19 cellular contexts compared by ENCODE assay signal in the genomic region with DNA sequence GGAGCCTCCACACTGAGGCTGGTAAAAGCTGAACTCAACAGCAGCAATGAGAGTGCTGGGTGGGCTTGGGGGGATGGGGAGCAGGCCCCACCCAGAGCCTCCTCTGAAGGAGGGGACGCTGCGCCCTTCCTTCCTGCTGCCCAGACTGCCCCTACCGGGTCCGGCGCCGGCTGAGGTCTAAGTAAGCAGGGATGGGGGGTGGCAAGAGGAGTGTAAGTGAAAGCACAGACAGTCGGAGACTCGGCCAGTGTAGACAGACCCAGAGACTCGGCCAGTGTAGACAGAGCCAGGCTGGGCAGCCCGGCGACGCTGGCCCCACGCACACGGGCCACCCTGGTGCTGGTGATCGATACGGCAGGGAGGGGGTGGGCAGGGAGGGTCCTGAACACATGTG. TPM values are rescaled to one million over a fixed set of nuclear protein-coding genes. Genes with fewer than 3 reads are reported as not detected.
DNase-seq lines count a peak whose midpoint lies in the region; ATAC-seq, FAIRE-seq and TF ChIP-seq lines count a peak whose summit lies in the region.
"Had no signal": no experiment of that assay in that cellular context is flagged by ENCODE, and none has a peak within 500 bp of the region (broad histone marks: within the 10 kb centered on the region; RNA-seq: fewer than 3 reads in every experiment).

No MANE protein-coding gene starts in this region.

- H3K36me3 Mint-ChIP-seq in brain = no peaks in the 10 kb centered on the region
- H3K36me3 Mint-ChIP-seq: CD8-positive, alpha-beta memory T cell had no signal

- H3K4me3 ChIP-seq in heart left ventricle (no peak overlapping the region), right atrium auricular region (no peak overlapping the region)

- H3K9me3 ChIP-seq in heart left ventricle = no peaks in the 10 kb centered on the region
- H3K9me3 ChIP-seq in right atrium auricular region = no peaks in the 10 kb centered on the region

- H3K4me1 ChIP-seq in heart left ventricle (peaks cover 0 to 20% (median 0%) of the 10 kb centered on the region in 12 donors), right atrium auricular region (peaks cover 0 to 13% of the 10 kb centered on the region in 2 donors)

- no peaks in the 10 kb centered on the region for H3K9me3 Mint-ChIP-seq in brain

- no peak for TF ChIP-seq POLR2A in heart left ventricle (IDR thresholded peaks at IDR 0.05)
- TF ChIP-seq POLR2A in GM12892 (IDR thresholded peaks at IDR 0.05; ENCODE audit: low read depth, low read length) = 0 out of 2 replicates have a peak, but pooled peaks have one; percentile 0

- H3K4me1 Mint-ChIP-seq in brain = peaks cover 29% of the 10 kb centered on the region

- H3K27ac Mint-ChIP-seq in brain = peak overlapping the region in 3 of 5 experiments; percentile 21 to 79 (median 51)

- FAIRE-seq in GM12892 (lab: Jason Lieb, UNC) = no peak
- FAIRE-seq: H1 had no signal

- peaks cover 9% of the 10 kb centered on the region for H3K27me3 Mint-ChIP-seq in brain

- DNase-seq in heart left ventricle (peak in 3 of 5 donors; percentile 11 to 51 (median 14)), right atrium auricular region (ENCODE audit: low spot score) (no peak), GM12892 (ENCODE audit: insufficient read length) (no peak), posterior vena cava (ENCODE audit: low spot score) (peak; percentile 74), epidermal melanocyte (ENCODE audit: insufficient read length, low spot score) (no peak), COLO668 (lab: John Stamatoyannopoulos, UW; ENCODE audit: unreplicated experiment) (no peak)
- no peak for DNase-seq in stimulated activated CD4-positive, alpha-beta T cell treated with anti-CD3 and anti-CD28 coated beads, Interleukin-4, amount 100 ng/mL, for 4 hours
- DNase-seq: ACHN, KBM-7, NCI-H1048, NCI-H1694 treated with DMSO at 0.1 percent for 48 hours, NCI-H446, NCI-H774, SIG-M5 had no signal

- no peak for ATAC-seq in heart left ventricle
- ATAC-seq: Panc1 had no signal

- peaks cover 0 to 11% (median 0%) of the 10 kb centered on the region in 9 donors for H3K27me3 ChIP-seq in heart left ventricle
- no peaks in the 10 kb centered on the region for H3K27me3 ChIP-seq in right atrium auricular region

- H3K27ac ChIP-seq in heart left ventricle (no peak overlapping the region), right atrium auricular region (no peak overlapping the region)

- H3K36me3 ChIP-seq in heart left ventricle (peaks cover 0 to 16% (median 3%) of the 10 kb centered on the region in 9 donors), right atrium auricular region (peaks cover 10% of the 10 kb centered on the region)

- TF ChIP-seq CTCF in heart left ventricle (IDR thresholded peaks at IDR 0.05) (no peak), right atrium auricular region (IDR thresholded peaks at IDR 0.05) (no peak), brain (conservative IDR thresholded peaks at IDR 0.05) (no peak)

- no peak overlapping the region for H3K4me3 Mint-ChIP-seq in brain

- WGBS in heart left ventricle, 4 donors = 86 to 95% (median 92%) methylated on average over 9 to 16 of the region's 16 CpGs

- intact Hi-C loops in heart left ventricle (cut with DNase I) (no loop called here), posterior vena cava (cut with DNase I) (loop anchor here in 1 of 2 donors (5.0 kb wide), 1 partner anchor 396 kb away; a partner anchor contains a TSS)

RNA-seq across cellular contexts. Expression of a gene that starts 7.4 kb away (rescaled TPM):
- total RNA-seq in heart left ventricle = not detected
- polyA plus RNA-seq in heart left ventricle = not detected
- total RNA-seq in right atrium auricular region = not detected
- not detected for polyA plus RNA-seq in GM12892 (2012; ENCODE audit: missing spikeins)
- 0.15 TPM for polyA plus RNA-seq in brain (ENCODE audit: insufficient read depth, low read depth, low replicate concordance)
- total RNA-seq in posterior vena cava = not detected
- total RNA-seq: CD8-positive, alpha-beta memory T cell; HT1080 had no signal
- polyA plus RNA-seq: CD8-positive, alpha-beta memory T cell had no signal

RNA-seq across cellular contexts. Expression of a gene that starts 10.6 kb away (rescaled TPM):
- total RNA-seq in heart left ventricle = 10 to 100 TPM in 8 of 9 donors, 1 to 10 TPM in 1; 7.5 to 21.0 (median 12.6) TPM
- polyA plus RNA-seq in heart left ventricle = 10 to 100 TPM; 17.3 to 22.1 TPM
- total RNA-seq in right atrium auricular region = 10 to 100 TPM; 16.2 to 26.2 TPM
- 16.7 TPM for polyA plus RNA-seq in GM12892 (2012; ENCODE audit: missing spikeins)
- polyA plus RNA-seq in brain (ENCODE audit: insufficient read depth, low read depth, low replicate concordance) = 145 TPM
- total RNA-seq in posterior vena cava = 10 to 100 TPM; 47.6 to 55.5 TPM

RNA-seq across cellular contexts. Expression of a gene that starts 25.4 kb away (rescaled TPM):
- total RNA-seq in heart left ventricle (1 to 10 TPM in 8 of 9 donors, under 1 TPM in 1; 0.81 to 5.5 (median 2.7) TPM), right atrium auricular region (1 to 10 TPM in 1 of 2 donors, under 1 TPM in 1; 0.94 to 3.4 TPM), posterior vena cava (1 to 10 TPM; 2.0 to 2.7 TPM)
- polyA plus RNA-seq in heart left ventricle (1 to 10 TPM in 1 of 2 donors, under 1 TPM in 1; 0.44 to 4.1 TPM), brain (ENCODE audit: insufficient read depth, low read depth, low replicate concordance) (7.3 TPM)
- not detected for polyA plus RNA-seq in GM12892 (2012; ENCODE audit: missing spikeins)
- total RNA-seq: HT1080 had no signal

RNA-seq across cellular contexts. Expression of a gene that starts 25.6 kb away (rescaled TPM):
- 10 to 100 TPM in 2 of 9 donors, 1 to 10 TPM in 7; 4.1 to 12.9 (median 8.6) TPM for total RNA-seq in heart left ventricle
- 10 to 100 TPM in 1 of 2 donors, 1 to 10 TPM in 1; 5.6 to 15.2 TPM for polyA plus RNA-seq in heart left ventricle
- 1 to 10 TPM; 5.9 to 6.0 TPM for total RNA-seq in right atrium auricular region
- polyA plus RNA-seq in GM12892 (2012; ENCODE audit: missing spikeins) = 3.9 TPM
- polyA plus RNA-seq in brain (ENCODE audit: insufficient read depth, low read depth, low replicate concordance) = 12.0 TPM
- total RNA-seq in posterior vena cava = 10 to 100 TPM; 13.9 to 14.6 TPM

Comparison
In these comparisons a context has a peak if more than half of its experiments do, and no peak if none do; other contexts are left out.
1. DNase-seq: peak in heart left ventricle (3 of 5) and posterior vena cava (single experiment); none in right atrium auricular region (single experiment), GM12892 (single experiment), epidermal melanocyte (single experiment), COLO668 (single experiment) and stimulated activated CD4-positive, alpha-beta T cell treated with anti-CD3 and anti-CD28 coated beads, Interleukin-4, amount 100 ng/mL, for 4 hours (0 of 2).